ENCODE assay signal across 17 cellular contexts in the genomic region with DNA sequence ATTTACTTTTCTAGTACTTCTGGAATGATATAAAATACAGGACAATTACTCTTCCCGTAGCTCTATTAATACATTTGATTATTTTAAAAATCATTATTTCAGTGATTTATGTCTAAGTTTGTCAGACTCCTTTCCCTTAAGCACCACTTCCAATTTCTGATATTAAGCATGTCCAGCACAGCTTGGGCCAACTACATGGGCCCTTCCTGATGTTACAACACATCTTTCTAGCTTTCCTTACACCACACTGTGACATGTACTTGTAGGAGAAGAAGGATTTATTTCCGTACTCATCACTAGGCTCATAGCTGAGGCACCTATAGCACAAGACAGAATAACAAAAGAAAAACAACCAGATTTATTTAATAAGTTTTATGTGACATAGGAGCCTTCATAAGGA.
DNase-seq lines count a peak whose midpoint lies in the region; TF ChIP-seq lines count a peak whose summit lies in the region.
"Had no signal": no experiment of that assay in that cellular context is flagged by ENCODE, and none has a peak within 500 bp of the region (broad histone marks: within the 10 kb centered on the region; RNA-seq: fewer than 3 reads in every experiment).

No MANE protein-coding gene starts in this region.

- TF ChIP-seq CTCF in sigmoid colon (IDR thresholded peaks at IDR 0.05), result no peak
- TF ChIP-seq CTCF in uterus (IDR thresholded peaks at IDR 0.05), result no peak
- no peak for TF ChIP-seq CTCF in HFFc6 (IDR thresholded peaks at IDR 0.05)

- H3K4me1 Mint-ChIP-seq in HFFc6 (ENCODE audit: low read depth), result no peaks in the 10 kb centered on the region
- H3K4me1 Mint-ChIP-seq: B cell had no signal

- H3K9me3 ChIP-seq in muscle layer of colon (ENCODE audit: low read length) (no peaks in the 10 kb centered on the region), sigmoid colon (no peaks in the 10 kb centered on the region), uterus (no peaks in the 10 kb centered on the region)
- H3K9me3 ChIP-seq: A549; BLaER1 treated with 17β-estradiol and CSF1 and Interleukin-3, amounts not matched to agents 10 nM and 100 nM; Caco-2 had no signal

- no peaks in the 10 kb centered on the region for H3K36me3 Mint-ChIP-seq in HFFc6 (ENCODE audit: low read depth)
- H3K36me3 Mint-ChIP-seq: CD8-positive, alpha-beta T cell had no signal

- peak in 2 of 4 donors; percentile 12 to 45 for TF ChIP-seq EP300 in sigmoid colon (IDR thresholded peaks at IDR 0.05)

- H3K4me3 ChIP-seq in muscle layer of colon (ENCODE audit: low read depth in 1 of 2, low read length in 2 of 2), result no peak overlapping the region
- no peak overlapping the region for H3K4me3 ChIP-seq in sigmoid colon
- no peak overlapping the region for H3K4me3 ChIP-seq in uterus
- H3K4me3 ChIP-seq: A549; BLaER1 treated with 17β-estradiol and CSF1 and Interleukin-3, amounts not matched to agents 10 nM and 100 nM had no signal

- H3K27ac Mint-ChIP-seq in HFFc6, result no peak overlapping the region
- H3K27ac Mint-ChIP-seq: B cell; CD4-positive, alpha-beta T cell; CD8-positive, alpha-beta T cell had no signal

- H3K27ac ChIP-seq in muscle layer of colon (ENCODE audit: low read depth, low read length), result peak overlapping the region; percentile 76
- H3K27ac ChIP-seq in sigmoid colon, result peak overlapping the region in 3 of 4 donors; percentile 74 to 85 (median 77)
- H3K27ac ChIP-seq in uterus, result peak overlapping the region; percentile 43 to 46
- H3K27ac ChIP-seq: 22Rv1; A549; BLaER1 treated with 17β-estradiol and CSF1 and Interleukin-3, amounts not matched to agents 10 nM and 100 nM; C4-2B had no signal

- intact Hi-C loops in sigmoid colon (cut with DNase I) (loop anchor here (5.0 kb wide), 1 partner anchor 65 kb away; no protein-coding TSS in a partner anchor), uterus (cut with DNase I; ENCODE audit: low total_unique reads) (no loop called here)

- H3K4me3 Mint-ChIP-seq in HFFc6, result no peak overlapping the region
- H3K4me3 Mint-ChIP-seq: B cell; CD4-positive, alpha-beta T cell; CD8-positive, alpha-beta T cell had no signal

- H3K36me3 ChIP-seq in muscle layer of colon (ENCODE audit: insufficient read depth, low read length), result no peaks in the 10 kb centered on the region
- no peaks in the 10 kb centered on the region for H3K36me3 ChIP-seq in sigmoid colon
- no peaks in the 10 kb centered on the region for H3K36me3 ChIP-seq in uterus
- H3K36me3 ChIP-seq: BLaER1 treated with 17β-estradiol and CSF1 and Interleukin-3, amounts not matched to agents 10 nM and 100 nM had no signal

- H3K9me3 Mint-ChIP-seq in HFFc6, result no peaks in the 10 kb centered on the region
- H3K9me3 Mint-ChIP-seq: CD4-positive, alpha-beta T cell; CD8-positive, alpha-beta T cell had no signal

- H3K27me3 Mint-ChIP-seq in HFFc6 (ENCODE audit: insufficient read depth), result peaks cover 3% of the 10 kb centered on the region; the same call in 1 of the 2 replicates

- TF ChIP-seq POLR2A in sigmoid colon (IDR thresholded peaks at IDR 0.05) (no peak), uterus (IDR thresholded peaks at IDR 0.05) (no peak)

- H3K27me3 ChIP-seq in muscle layer of colon (ENCODE audit: control insufficient read depth in 1 of 2, insufficient read depth in 2 of 2, low read length in 2 of 2) (no peaks in the 10 kb centered on the region), sigmoid colon (no peaks in the 10 kb centered on the region), uterus (no peaks in the 10 kb centered on the region)
- H3K27me3 ChIP-seq: BLaER1 treated with 17β-estradiol and CSF1 and Interleukin-3, amounts not matched to agents 10 nM and 100 nM had no signal

- DNase-seq in sigmoid colon (no peak), uterus (no peak), NCI-H69 (lab: John Stamatoyannopoulos, UW) (no peak), HFFc6 (no peak)
- DNase-seq: AML-193; Caco-2; Calu3; CD4-positive, alpha-beta T cell; CD8-positive, alpha-beta T cell; DMS79 treated with DMSO at 0.1 percent for 48 hours; GF-D8 had no signal

- WGBS in sigmoid colon, 2 donors, result 66 to 72% methylated on average over 2 of the region's 2 CpGs

- H3K4me1 ChIP-seq in muscle layer of colon (ENCODE audit: insufficient read depth, low read length) (peaks cover 53% of the 10 kb centered on the region), sigmoid colon (peaks cover 0 to 49% (median 17%) of the 10 kb centered on the region in 4 donors), uterus (no peaks in the 10 kb centered on the region)
- H3K4me1 ChIP-seq: A549; BLaER1 treated with 17β-estradiol and CSF1 and Interleukin-3, amounts not matched to agents 10 nM and 100 nM; Caco-2 had no signal

- no peak overlapping the region for H3K9ac ChIP-seq in muscle layer of colon (ENCODE audit: low read length)
- H3K9ac ChIP-seq: BLaER1 treated with 17β-estradiol and CSF1 and Interleukin-3, amounts not matched to agents 10 nM and 100 nM had no signal
